Comparison of ENCODE assay signal across 12 cellular contexts in genomic region chr6:144263786-144264185, GRCh38. TPM values are rescaled to one million over a fixed set of nuclear protein-coding genes. Genes with fewer than 3 reads are reported as not detected.
DNase-seq lines count a peak whose midpoint lies in the region; ATAC-seq and TF ChIP-seq lines count a peak whose summit lies in the region.
"Had no signal": no experiment of that assay in that cellular context is flagged by ENCODE, and none has a peak within 500 bp of the region (broad histone marks: within the 10 kb centered on the region; RNA-seq: fewer than 3 reads in every experiment).

No MANE protein-coding gene starts in this region.

- H3K27me3 ChIP-seq in sigmoid colon, result no peaks in the 10 kb centered on the region
- peaks cover 0 to 5% (median 0%) of the 10 kb centered on the region in 45 donors for H3K27me3 ChIP-seq in dorsolateral prefrontal cortex
- H3K27me3 ChIP-seq: BLaER1 treated with 17β-estradiol and CSF1 and Interleukin-3, amounts not matched to agents 10 nM and 100 nM had no signal

- intact Hi-C loops in sigmoid colon (cut with DNase I), result no loop called here
- intact Hi-C loops in dorsolateral prefrontal cortex (cut with DNase I), result no loop called here

- 89 to 94% methylated on average over 3 of the region's 3 CpGs for whole genome bisulfite sequencing in sigmoid colon, 2 donors

- H3K4me3 ChIP-seq in fibroblast of the aortic adventitia (ENCODE audit: low read depth, low read length) (no peak overlapping the region), sigmoid colon (no peak overlapping the region), dorsolateral prefrontal cortex (no peak overlapping the region)
- H3K4me3 ChIP-seq: BLaER1 treated with 17β-estradiol and CSF1 and Interleukin-3, amounts not matched to agents 10 nM and 100 nM had no signal

- no peak for TF ChIP-seq POLR2A in sigmoid colon (IDR thresholded peaks at IDR 0.05)

- peaks cover 0 to 27% (median 19%) of the 10 kb centered on the region in 4 donors for H3K4me1 ChIP-seq in sigmoid colon

- TF ChIP-seq CTCF in fibroblast of the aortic adventitia (IDR thresholded peaks at IDR 0.05; ENCODE audit: insufficient read depth, low read length) (no peak), sigmoid colon (IDR thresholded peaks at IDR 0.05) (no peak), dorsolateral prefrontal cortex (IDR thresholded peaks at IDR 0.05 in 54 of 56, conservative IDR thresholded peaks at IDR 0.05 in 2 of 56; ENCODE audit: low read depth in 1 of 56, partially characterized antibody in 56 of 56) (no peak)

- TF ChIP-seq EP300 in sigmoid colon (IDR thresholded peaks at IDR 0.05), result no peak

- peak; percentile 18; the same call in 2 of the 3 replicates for ATAC-seq in SK-N-SH treated with all-trans-retinoic acid at 6 μM for 48 hours

- H3K36me3 ChIP-seq in sigmoid colon, result no peaks in the 10 kb centered on the region
- H3K36me3 ChIP-seq: BLaER1 treated with 17β-estradiol and CSF1 and Interleukin-3, amounts not matched to agents 10 nM and 100 nM had no signal

- DNase-seq in EH (ENCODE audit: low read depth) (peak; percentile 45), fibroblast of the aortic adventitia (ENCODE audit: low read depth) (peak; percentile 22), sigmoid colon (no peak), NCI-H2196 treated with DMSO at 0.1 percent for 48 hours (lab: John Stamatoyannopoulos, UW; ENCODE audit: unreplicated experiment) (no peak), SKM-1 treated with dmso at 0.1 percent for 144 hours (lab: John Stamatoyannopoulos, UW; ENCODE audit: unreplicated experiment) (no peak), dorsolateral prefrontal cortex (no peak), DMS153 treated with DMSO at 0.1 percent for 48 hours (lab: John Stamatoyannopoulos, UW; ENCODE audit: unreplicated experiment) (no peak)
- DNase-seq: activated effector memory CD4-positive, alpha-beta T cell treated with Interleukin-2 at 50 U/mL for 16 hours; KBM-7; T-helper 2 cell had no signal

- H3K9me3 ChIP-seq in sigmoid colon, result no peaks in the 10 kb centered on the region

- H3K27ac ChIP-seq in sigmoid colon, result peak overlapping the region; percentile 14 to 68 (median 64)
- no peak overlapping the region for H3K27ac ChIP-seq in dorsolateral prefrontal cortex
- H3K27ac ChIP-seq: BLaER1 treated with 17β-estradiol and CSF1 and Interleukin-3, amounts not matched to agents 10 nM and 100 nM had no signal

TF ChIP-seq in SK-N-SH treated with all-trans-retinoic acid at 6 μM for 48 hours, 23 proteins besides CTCF, POLR2A, EP300 and RAD21:
- TF ChIP-seq POU6F1 (CRISPR knock-in tag; IDR thresholded peaks at IDR 0.05; ENCODE audit: borderline replicate concordance, low read depth), result no peak
TF ChIP-seq in SK-N-SH treated with all-trans-retinoic acid at 6 μM for 48 hours: peak in this region for 0.

RNA-seq across cellular contexts. Expression of gene UTRN, which starts 21.3 kb away (rescaled TPM):
- total RNA-seq in fibroblast of the aortic adventitia (ENCODE audit: low replicate concordance) (211 and 281 TPM in 2 replicates), sigmoid colon (100 to 1,000 TPM in 2 of 4 donors, 10 to 100 TPM in 2; 36.2 to 143 (median 112) TPM), dorsolateral prefrontal cortex (100 to 1,000 TPM in 3 of 120 experiments, 10 to 100 TPM in 117; 44.5 to 111 (median 70.5) TPM)
- 10 to 100 TPM in 2 of 3 donors, 1 to 10 TPM in 1; 9.0 to 36.7 (median 13.4) TPM for polyA plus RNA-seq in sigmoid colon

Comparison
In these comparisons a context has a peak if more than half of its experiments do, and no peak if none do; other contexts are left out.
1. DNase-seq: peak in EH (single experiment) and fibroblast of the aortic adventitia (single experiment); none in sigmoid colon (single experiment), NCI-H2196 treated with DMSO at 0.1 percent for 48 hours (single experiment), SKM-1 treated with dmso at 0.1 percent for 144 hours (single experiment), dorsolateral prefrontal cortex (0 of 10) and DMS153 treated with DMSO at 0.1 percent for 48 hours (single experiment).
2. H3K27ac ChIP-seq: peak in sigmoid colon (4 of 4); none in dorsolateral prefrontal cortex (0 of 59).